Comparison of ENCODE assay signal across 2 cellular contexts in the genomic region with DNA sequence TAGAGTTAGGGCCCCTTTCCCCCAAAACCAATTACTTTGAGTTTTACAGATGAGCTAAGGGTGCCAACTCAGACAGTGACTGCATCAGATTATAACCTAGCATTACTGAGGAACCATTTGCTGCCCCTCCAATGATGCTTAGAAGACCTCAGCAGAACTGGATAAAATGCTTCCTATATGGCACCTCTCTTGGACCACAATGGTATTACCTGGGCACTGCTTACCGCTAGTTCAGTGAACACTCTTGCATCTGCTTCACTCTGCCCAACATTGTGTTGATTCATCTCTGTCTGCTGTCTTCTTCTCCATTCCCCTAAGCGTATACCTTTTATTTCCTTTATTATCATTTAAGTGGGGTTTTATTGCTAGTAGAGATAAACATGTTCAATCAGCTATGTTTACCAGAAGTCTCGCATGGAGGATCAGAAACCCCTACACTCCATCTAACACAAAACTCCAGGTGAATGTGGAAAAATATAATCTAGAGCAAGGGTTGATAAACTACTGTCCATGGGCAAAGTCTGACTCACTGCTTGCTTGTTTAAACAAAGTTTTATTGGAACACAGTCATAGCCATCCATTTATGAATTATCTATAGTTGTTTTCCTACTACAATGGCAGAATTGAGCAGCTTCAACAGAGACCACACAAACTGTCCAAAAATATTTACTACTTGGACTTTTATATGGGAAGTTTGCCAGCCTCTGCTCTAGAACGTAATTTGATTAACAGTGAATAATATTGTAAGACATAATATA.
TF ChIP-seq lines count a peak whose summit lies in the region.

No MANE protein-coding gene starts in this region.

TF ChIP-seq in SK-N-SH, 30 proteins besides CTCF, POLR2A, EP300 and RAD21:
- TF ChIP-seq, protein P1, sequence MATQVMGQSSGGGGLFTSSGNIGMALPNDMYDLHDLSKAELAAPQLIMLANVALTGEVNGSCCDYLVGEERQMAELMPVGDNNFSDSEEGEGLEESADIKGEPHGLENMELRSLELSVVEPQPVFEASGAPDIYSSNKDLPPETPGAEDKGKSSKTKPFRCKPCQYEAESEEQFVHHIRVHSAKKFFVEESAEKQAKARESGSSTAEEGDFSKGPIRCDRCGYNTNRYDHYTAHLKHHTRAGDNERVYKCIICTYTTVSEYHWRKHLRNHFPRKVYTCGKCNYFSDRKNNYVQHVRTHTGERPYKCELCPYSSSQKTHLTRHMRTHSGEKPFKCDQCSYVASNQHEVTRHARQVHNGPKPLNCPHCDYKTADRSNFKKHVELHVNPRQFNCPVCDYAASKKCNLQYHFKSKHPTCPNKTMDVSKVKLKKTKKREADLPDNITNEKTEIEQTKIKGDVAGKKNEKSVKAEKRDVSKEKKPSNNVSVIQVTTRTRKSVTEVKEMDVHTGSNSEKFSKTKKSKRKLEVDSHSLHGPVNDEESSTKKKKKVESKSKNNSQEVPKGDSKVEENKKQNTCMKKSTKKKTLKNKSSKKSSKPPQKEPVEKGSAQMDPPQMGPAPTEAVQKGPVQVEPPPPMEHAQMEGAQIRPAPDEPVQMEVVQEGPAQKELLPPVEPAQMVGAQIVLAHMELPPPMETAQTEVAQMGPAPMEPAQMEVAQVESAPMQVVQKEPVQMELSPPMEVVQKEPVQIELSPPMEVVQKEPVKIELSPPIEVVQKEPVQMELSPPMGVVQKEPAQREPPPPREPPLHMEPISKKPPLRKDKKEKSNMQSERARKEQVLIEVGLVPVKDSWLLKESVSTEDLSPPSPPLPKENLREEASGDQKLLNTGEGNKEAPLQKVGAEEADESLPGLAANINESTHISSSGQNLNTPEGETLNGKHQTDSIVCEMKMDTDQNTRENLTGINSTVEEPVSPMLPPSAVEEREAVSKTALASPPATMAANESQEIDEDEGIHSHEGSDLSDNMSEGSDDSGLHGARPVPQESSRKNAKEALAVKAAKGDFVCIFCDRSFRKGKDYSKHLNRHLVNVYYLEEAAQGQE (IDR thresholded peaks at IDR 0.05; ENCODE audit: low read depth, low read length): no peak
- TF ChIP-seq MEF2A (IDR thresholded peaks at IDR 0.05; ENCODE audit: borderline replicate concordance, low read depth): no peak
- TF ChIP-seq, protein P2, sequence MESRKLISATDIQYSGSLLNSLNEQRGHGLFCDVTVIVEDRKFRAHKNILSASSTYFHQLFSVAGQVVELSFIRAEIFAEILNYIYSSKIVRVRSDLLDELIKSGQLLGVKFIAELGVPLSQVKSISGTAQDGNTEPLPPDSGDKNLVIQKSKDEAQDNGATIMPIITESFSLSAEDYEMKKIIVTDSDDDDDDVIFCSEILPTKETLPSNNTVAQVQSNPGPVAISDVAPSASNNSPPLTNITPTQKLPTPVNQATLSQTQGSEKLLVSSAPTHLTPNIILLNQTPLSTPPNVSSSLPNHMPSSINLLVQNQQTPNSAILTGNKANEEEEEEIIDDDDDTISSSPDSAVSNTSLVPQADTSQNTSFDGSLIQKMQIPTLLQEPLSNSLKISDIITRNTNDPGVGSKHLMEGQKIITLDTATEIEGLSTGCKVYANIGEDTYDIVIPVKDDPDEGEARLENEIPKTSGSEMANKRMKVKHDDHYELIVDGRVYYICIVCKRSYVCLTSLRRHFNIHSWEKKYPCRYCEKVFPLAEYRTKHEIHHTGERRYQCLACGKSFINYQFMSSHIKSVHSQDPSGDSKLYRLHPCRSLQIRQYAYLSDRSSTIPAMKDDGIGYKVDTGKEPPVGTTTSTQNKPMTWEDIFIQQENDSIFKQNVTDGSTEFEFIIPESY (IDR thresholded peaks at IDR 0.05; ENCODE audit: borderline replicate concordance, low read depth): no peak
- no peak for TF ChIP-seq TAF1 (IDR thresholded peaks at IDR 0.05; ENCODE audit: borderline replicate concordance, low read depth, low read length)
- no peak for TF ChIP-seq FOXM1 (IDR thresholded peaks at IDR 0.05; ENCODE audit: low read depth)
- TF ChIP-seq TCF12 (IDR thresholded peaks at IDR 0.05): no peak
- no peak for TF ChIP-seq RFX5 (IDR thresholded peaks at IDR 0.05; ENCODE audit: low read length)

TF ChIP-seq in SK-N-SH treated with all-trans-retinoic acid at 6 μM for 48 hours, 23 proteins besides CTCF, POLR2A, EP300 and RAD21 (continued from another document):
- TF ChIP-seq, protein P3, sequence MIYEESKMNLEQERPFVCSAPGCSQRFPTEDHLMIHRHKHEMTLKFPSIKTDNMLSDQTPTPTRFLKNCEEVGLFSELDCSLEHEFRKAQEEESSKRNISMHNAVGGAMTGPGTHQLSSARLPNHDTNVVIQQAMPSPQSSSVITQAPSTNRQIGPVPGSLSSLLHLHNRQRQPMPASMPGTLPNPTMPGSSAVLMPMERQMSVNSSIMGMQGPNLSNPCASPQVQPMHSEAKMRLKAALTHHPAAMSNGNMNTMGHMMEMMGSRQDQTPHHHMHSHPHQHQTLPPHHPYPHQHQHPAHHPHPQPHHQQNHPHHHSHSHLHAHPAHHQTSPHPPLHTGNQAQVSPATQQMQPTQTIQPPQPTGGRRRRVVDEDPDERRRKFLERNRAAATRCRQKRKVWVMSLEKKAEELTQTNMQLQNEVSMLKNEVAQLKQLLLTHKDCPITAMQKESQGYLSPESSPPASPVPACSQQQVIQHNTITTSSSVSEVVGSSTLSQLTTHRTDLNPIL (CRISPR knock-in tag; IDR thresholded peaks at IDR 0.05; ENCODE audit: low read depth): no peak
- TF ChIP-seq, protein P4, sequence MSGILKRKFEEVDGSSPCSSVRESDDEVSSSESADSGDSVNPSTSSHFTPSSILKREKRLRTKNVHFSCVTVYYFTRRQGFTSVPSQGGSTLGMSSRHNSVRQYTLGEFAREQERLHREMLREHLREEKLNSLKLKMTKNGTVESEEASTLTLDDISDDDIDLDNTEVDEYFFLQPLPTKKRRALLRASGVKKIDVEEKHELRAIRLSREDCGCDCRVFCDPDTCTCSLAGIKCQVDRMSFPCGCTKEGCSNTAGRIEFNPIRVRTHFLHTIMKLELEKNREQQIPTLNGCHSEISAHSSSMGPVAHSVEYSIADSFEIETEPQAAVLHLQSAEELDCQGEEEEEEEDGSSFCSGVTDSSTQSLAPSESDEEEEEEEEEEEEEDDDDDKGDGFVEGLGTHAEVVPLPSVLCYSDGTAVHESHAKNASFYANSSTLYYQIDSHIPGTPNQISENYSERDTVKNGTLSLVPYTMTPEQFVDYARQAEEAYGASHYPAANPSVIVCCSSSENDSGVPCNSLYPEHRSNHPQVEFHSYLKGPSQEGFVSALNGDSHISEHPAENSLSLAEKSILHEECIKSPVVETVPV (CRISPR knock-in tag; IDR thresholded peaks at IDR 0.05): no peak
- no peak for TF ChIP-seq SNAI2 (CRISPR knock-in tag; IDR thresholded peaks at IDR 0.05)
- TF ChIP-seq, protein P5, sequence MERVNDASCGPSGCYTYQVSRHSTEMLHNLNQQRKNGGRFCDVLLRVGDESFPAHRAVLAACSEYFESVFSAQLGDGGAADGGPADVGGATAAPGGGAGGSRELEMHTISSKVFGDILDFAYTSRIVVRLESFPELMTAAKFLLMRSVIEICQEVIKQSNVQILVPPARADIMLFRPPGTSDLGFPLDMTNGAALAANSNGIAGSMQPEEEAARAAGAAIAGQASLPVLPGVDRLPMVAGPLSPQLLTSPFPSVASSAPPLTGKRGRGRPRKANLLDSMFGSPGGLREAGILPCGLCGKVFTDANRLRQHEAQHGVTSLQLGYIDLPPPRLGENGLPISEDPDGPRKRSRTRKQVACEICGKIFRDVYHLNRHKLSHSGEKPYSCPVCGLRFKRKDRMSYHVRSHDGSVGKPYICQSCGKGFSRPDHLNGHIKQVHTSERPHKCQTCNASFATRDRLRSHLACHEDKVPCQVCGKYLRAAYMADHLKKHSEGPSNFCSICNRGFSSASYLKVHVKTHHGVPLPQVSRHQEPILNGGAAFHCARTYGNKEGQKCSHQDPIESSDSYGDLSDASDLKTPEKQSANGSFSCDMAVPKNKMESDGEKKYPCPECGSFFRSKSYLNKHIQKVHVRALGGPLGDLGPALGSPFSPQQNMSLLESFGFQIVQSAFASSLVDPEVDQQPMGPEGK (CRISPR knock-in tag; IDR thresholded peaks at IDR 0.05; ENCODE audit: borderline replicate concordance): no peak
- TF ChIP-seq TCF4 (CRISPR knock-in tag; IDR thresholded peaks at IDR 0.05; ENCODE audit: borderline replicate concordance): no peak
- no peak for TF ChIP-seq ESRRG (CRISPR knock-in tag; IDR thresholded peaks at IDR 0.05)
- no peak for TF ChIP-seq GLIS3 (CRISPR knock-in tag; IDR thresholded peaks at IDR 0.05)
- no peak for TF ChIP-seq ZFP3 (CRISPR knock-in tag; IDR thresholded peaks at IDR 0.05)
- TF ChIP-seq OSR1 (CRISPR knock-in tag; IDR thresholded peaks at IDR 0.05): no peak
- TF ChIP-seq, protein P6, sequence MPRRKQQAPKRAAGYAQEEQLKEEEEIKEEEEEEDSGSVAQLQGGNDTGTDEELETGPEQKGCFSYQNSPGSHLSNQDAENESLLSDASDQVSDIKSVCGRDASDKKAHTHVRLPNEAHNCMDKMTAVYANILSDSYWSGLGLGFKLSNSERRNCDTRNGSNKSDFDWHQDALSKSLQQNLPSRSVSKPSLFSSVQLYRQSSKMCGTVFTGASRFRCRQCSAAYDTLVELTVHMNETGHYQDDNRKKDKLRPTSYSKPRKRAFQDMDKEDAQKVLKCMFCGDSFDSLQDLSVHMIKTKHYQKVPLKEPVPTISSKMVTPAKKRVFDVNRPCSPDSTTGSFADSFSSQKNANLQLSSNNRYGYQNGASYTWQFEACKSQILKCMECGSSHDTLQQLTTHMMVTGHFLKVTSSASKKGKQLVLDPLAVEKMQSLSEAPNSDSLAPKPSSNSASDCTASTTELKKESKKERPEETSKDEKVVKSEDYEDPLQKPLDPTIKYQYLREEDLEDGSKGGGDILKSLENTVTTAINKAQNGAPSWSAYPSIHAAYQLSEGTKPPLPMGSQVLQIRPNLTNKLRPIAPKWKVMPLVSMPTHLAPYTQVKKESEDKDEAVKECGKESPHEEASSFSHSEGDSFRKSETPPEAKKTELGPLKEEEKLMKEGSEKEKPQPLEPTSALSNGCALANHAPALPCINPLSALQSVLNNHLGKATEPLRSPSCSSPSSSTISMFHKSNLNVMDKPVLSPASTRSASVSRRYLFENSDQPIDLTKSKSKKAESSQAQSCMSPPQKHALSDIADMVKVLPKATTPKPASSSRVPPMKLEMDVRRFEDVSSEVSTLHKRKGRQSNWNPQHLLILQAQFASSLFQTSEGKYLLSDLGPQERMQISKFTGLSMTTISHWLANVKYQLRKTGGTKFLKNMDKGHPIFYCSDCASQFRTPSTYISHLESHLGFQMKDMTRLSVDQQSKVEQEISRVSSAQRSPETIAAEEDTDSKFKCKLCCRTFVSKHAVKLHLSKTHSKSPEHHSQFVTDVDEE (CRISPR knock-in tag; IDR thresholded peaks at IDR 0.05): no peak
